Comparison of ENCODE assay signal across 8 cellular contexts in genomic region chr2:179129574-179130238, GRCh38.
DNase-seq lines count a peak whose midpoint lies in the region; ATAC-seq and TF ChIP-seq lines count a peak whose summit lies in the region.

No MANE protein-coding gene starts in this region.

- no peak overlapping the region for H3K9ac ChIP-seq in IMR-90 (ENCODE audit: low read depth, low read length)

- no peak overlapping the region for H2BK5ac ChIP-seq in IMR-90 (ENCODE audit: low read depth, low read length, poor library complexity, severe bottlenecking)

- no peak overlapping the region for H2BK120ac ChIP-seq in IMR-90 (ENCODE audit: low read depth, low read length)

- TF ChIP-seq POLR2A in IMR-90 (IDR thresholded peaks at IDR 0.05; ENCODE audit: low read depth, low read length): no peak

- no peak overlapping the region for H4K91ac ChIP-seq in IMR-90 (ENCODE audit: insufficient read depth, low read depth, low read length)

- H3K23ac ChIP-seq in IMR-90 (ENCODE audit: low read depth, low read length): no peak overlapping the region

- TF ChIP-seq RAD21 in IMR-90 (IDR thresholded peaks at IDR 0.05; ENCODE audit: low read length): peak; percentile 42

- H2BK20ac ChIP-seq in IMR-90 (ENCODE audit: low read depth, low read length): no peak overlapping the region

- H3K4me3 Mint-ChIP-seq in mesothelial cell of epicardium: no peak overlapping the region
- no peak overlapping the region for H3K4me3 Mint-ChIP-seq in effector memory CD8-positive, alpha-beta T cell

- H3K4me1 ChIP-seq in IMR-90 (ENCODE audit: control insufficient read depth, insufficient read depth, low read length): peaks cover 2% of the 10 kb centered on the region; the same call in 1 of the 2 replicates

- no peak overlapping the region for H2AFZ ChIP-seq in IMR-90 (replicated peaks; ENCODE audit: low read length, poor library complexity)

- TF ChIP-seq CTCF in IMR-90 (conservative IDR thresholded peaks at IDR 0.05; ENCODE audit: low read depth, low read length) (peak; percentile 52), mesothelial cell of epicardium (IDR thresholded peaks at IDR 0.05; ENCODE audit: unreplicated experiment) (peak; percentile 26)

- DNase-seq in NCI-H2171 treated with DMSO at 0.1 percent for 48 hours (lab: John Stamatoyannopoulos, UW) (peak; percentile 19), NCI-H2171 (lab: John Stamatoyannopoulos, UW) (no peak), IMR-90 (peak; percentile 10), T47D (ENCODE audit: low read depth in 1 of 2, low spot score in 1 of 2) (peak; percentile 2 to 19), mesothelial cell of epicardium (ENCODE audit: low spot score in 2 of 2, unreplicated experiment in 2 of 2) (no peak), cerebellar nuclear complex (lab: John Stamatoyannopoulos, UW) (no peak), occipital lobe (lab: John Stamatoyannopoulos, UW) (no peak)
- no peak for DNase-seq in effector memory CD8-positive, alpha-beta T cell

- H4K20me1 ChIP-seq in IMR-90 (ENCODE audit: insufficient read depth, low read length): no peaks in the 10 kb centered on the region

- H3K36me3 Mint-ChIP-seq in mesothelial cell of epicardium: no peaks in the 10 kb centered on the region
- no peaks in the 10 kb centered on the region for H3K36me3 Mint-ChIP-seq in effector memory CD8-positive, alpha-beta T cell (ENCODE audit: insufficient read depth)

- H3K4me1 Mint-ChIP-seq in mesothelial cell of epicardium: no peaks in the 10 kb centered on the region
- no peaks in the 10 kb centered on the region for H3K4me1 Mint-ChIP-seq in effector memory CD8-positive, alpha-beta T cell (ENCODE audit: low read depth in 2 of 2)

- no peak overlapping the region for H4K5ac ChIP-seq in IMR-90 (ENCODE audit: low read depth, low read length)

- WGBS in IMR-90 (ENCODE audit: extremely low coverage in 2 of 2, insufficient read length in 1 of 2), 2 experiments: no CpG with 5 or more reads among the region's 1 CpG

- no peak overlapping the region for H3K4me3 ChIP-seq in IMR-90 (ENCODE audit: insufficient read depth, low read depth, low read length)

- H3K4me2 ChIP-seq in IMR-90 (ENCODE audit: low read depth, low read length): no peak overlapping the region

- H3K4ac ChIP-seq in IMR-90 (ENCODE audit: low read depth, low read length): no peak overlapping the region

- POLR2A ChIA-PET in IMR-90 (lab: Charles Lee; ENCODE audit: unreplicated experiment): no interaction called here

- dilution Hi-C loops in IMR-90 (cut with HindIII; ENCODE audit: low sequenced_read_pairs, unreplicated experiment): no loop called here

- no peaks in the 10 kb centered on the region for H3K9me3 Mint-ChIP-seq in mesothelial cell of epicardium
- no peaks in the 10 kb centered on the region for H3K9me3 Mint-ChIP-seq in effector memory CD8-positive, alpha-beta T cell

- H3K36me3 ChIP-seq in IMR-90 (ENCODE audit: control insufficient read depth, insufficient read depth, low read length): peaks cover 2% of the 10 kb centered on the region; the same call in 1 of the 2 replicates

- no peaks in the 10 kb centered on the region for H3K9me3 ChIP-seq in IMR-90 (ENCODE audit: control insufficient read depth, insufficient read depth, low read length)

- no peak overlapping the region for H2BK15ac ChIP-seq in IMR-90 (ENCODE audit: low read depth, low read length)

- in situ Hi-C loops in IMR-90 (cut with MboI; ENCODE audit: low sequenced_read_pairs) (no loop called here), T47D (cut with HindIII; ENCODE audit: low pct_unique_long_range_greater_than_20kb, low sequenced_read_pairs) (no loop called here)

- H2AK9ac ChIP-seq in IMR-90 (replicated peaks; ENCODE audit: low read depth, low read length, poor library complexity): no peak overlapping the region

- BruUV-seq in IMR-90 (replicated peaks; lab: Mats Ljungman, UMichigan): no TSS peak

- no peak overlapping the region for H3K14ac ChIP-seq in IMR-90 (replicated peaks; ENCODE audit: low read depth, low read length)

- no peaks in the 10 kb centered on the region for H3K79me1 ChIP-seq in IMR-90 (ENCODE audit: low read depth in 1 of 2, low read length in 2 of 2)

- H3K56ac ChIP-seq in IMR-90 (ENCODE audit: extremely low read depth, insufficient read depth, low read length): no peak overlapping the region

- H3K27ac Mint-ChIP-seq in mesothelial cell of epicardium: no peak overlapping the region
- no peak overlapping the region for H3K27ac Mint-ChIP-seq in effector memory CD8-positive, alpha-beta T cell

- H3K27me3 Mint-ChIP-seq in mesothelial cell of epicardium (ENCODE audit: low read depth): no peaks in the 10 kb centered on the region
- H3K27me3 Mint-ChIP-seq in effector memory CD8-positive, alpha-beta T cell: no peaks in the 10 kb centered on the region

- no peak overlapping the region for H2AK5ac ChIP-seq in IMR-90 (ENCODE audit: low read depth, low read length)

- H3K27me3 ChIP-seq in IMR-90 (ENCODE audit: control insufficient read depth, insufficient read depth, low read length): no peaks in the 10 kb centered on the region

- intact Hi-C loops in IMR-90 (cut with micrococcal nuclease): loop anchor here (5.0 kb wide), 1 partner anchor 332 kb away; no protein-coding TSS in a partner anchor

- peak; percentile 63 for ATAC-seq in IMR-90 (ENCODE audit: low read depth)
- ATAC-seq in effector memory CD8-positive, alpha-beta T cell (replicated peaks): no peak

- CTCF ChIA-PET in IMR-90 (lab: Yijun Ruan, JAX): interaction anchor here (0.6 to 1.5 kb wide), 9 partner anchors 13 to 335 kb away, joined by 3 to 8 read pairs (median 4); partner anchors contain the start of gene CCDC141

- no peak overlapping the region for H4K8ac ChIP-seq in IMR-90 (ENCODE audit: low read depth in 2 of 2, low read length in 2 of 2)

- H3K18ac ChIP-seq in IMR-90 (ENCODE audit: low read depth, low read length): no peak overlapping the region

- no peaks in the 10 kb centered on the region for H3K9me1 ChIP-seq in IMR-90 (ENCODE audit: insufficient read depth, low read length)

- H3K27ac ChIP-seq in IMR-90 (ENCODE audit: insufficient read depth, low read length): no peak overlapping the region

TF ChIP-seq in IMR-90, 13 proteins besides CTCF, POLR2A, EP300 and RAD21:
- TF ChIP-seq MAZ (IDR thresholded peaks at IDR 0.05; ENCODE audit: borderline replicate concordance, low read depth, low read length): no peak
- peak; percentile 41 for TF ChIP-seq SMC3 (IDR thresholded peaks at IDR 0.05; ENCODE audit: low read depth, low read length)

Comparison
In these comparisons a context has a peak if more than half of its experiments do, and no peak if none do; other contexts are left out.
1. DNase-seq: peak in NCI-H2171 treated with DMSO at 0.1 percent for 48 hours (single experiment), IMR-90 (single experiment) and T47D (2 of 2); none in NCI-H2171 (single experiment), mesothelial cell of epicardium (0 of 2), cerebellar nuclear complex (0 of 2), occipital lobe (single experiment) and effector memory CD8-positive, alpha-beta T cell (0 of 3).